In genomic region chr19:6357995-6358394, GRCh38 we compare ENCODE assay signal across 1 cellular context.
TF ChIP-seq lines count a peak whose summit lies in the region.

No MANE protein-coding gene starts in this region.

TF ChIP-seq in GM23338, 12 proteins besides CTCF, POLR2A, EP300 and RAD21 (continued from another document):
- TF ChIP-seq EZH2 (IDR thresholded peaks at IDR 0.05; ENCODE audit: low read depth, unreplicated experiment), result no peak
- TF ChIP-seq ETS1 (IDR thresholded peaks at IDR 0.05), result no peak
- TF ChIP-seq POLR2AphosphoS5 (IDR thresholded peaks at IDR 0.05; ENCODE audit: low read depth), result no peak
- TF ChIP-seq STAT1 (IDR thresholded peaks at IDR 0.05; ENCODE audit: unreplicated experiment), result no peak
